In genomic region chr19:31340059-31341025, GRCh38 we compare ENCODE assay signal across 9 cellular contexts. TPM values are rescaled to one million over a fixed set of nuclear protein-coding genes. Genes with fewer than 3 reads are reported as not detected.
DNase-seq lines count a peak whose midpoint lies in the region; ATAC-seq and TF ChIP-seq lines count a peak whose summit lies in the region.
"Had no signal": no experiment of that assay in that cellular context is flagged by ENCODE, and none has a peak within 500 bp of the region (broad histone marks: within the 10 kb centered on the region; RNA-seq: fewer than 3 reads in every experiment).

No MANE protein-coding gene starts in this region.

- peak overlapping the region; percentile 90 for H3K4me3 ChIP-seq in SK-N-MC
- H3K4me3 ChIP-seq in esophagus squamous epithelium, result no peak overlapping the region

- peaks cover 90% of the 10 kb centered on the region for H3K36me3 ChIP-seq in SK-N-MC (ENCODE audit: insufficient read depth, low read length)
- H3K36me3 ChIP-seq in esophagus squamous epithelium, result no peaks in the 10 kb centered on the region

- peaks cover 74% of the 10 kb centered on the region for H3K27me3 Mint-ChIP-seq in activated CD8-positive, alpha-beta memory T cell treated with anti-CD3 and anti-CD28 coated beads, Interleukin-2, amount 10 ng/mL, durations not matched to agents 7 days and 5 days

- peak; percentile 53 for ATAC-seq in activated CD8-positive, alpha-beta memory T cell treated with anti-CD3 and anti-CD28 coated beads, Interleukin-2, amount 10 ng/mL, durations not matched to agents 7 days and 5 days
- peak; percentile 19 for ATAC-seq in stimulated activated effector memory CD8-positive, alpha-beta T cell treated with anti-CD3 and anti-CD28 coated beads, Interleukin-12 subunit alpha, Interleukin-12 subunit beta, amount 100 ng/mL, for 72 hours
- ATAC-seq in GM21576 (IDR thresholded peaks at IDR 0.05; ENCODE audit: unreplicated experiment) (no peak), GM18870 (IDR thresholded peaks at IDR 0.05; ENCODE audit: unreplicated experiment) (no peak)

- no peaks in the 10 kb centered on the region for H3K9me3 ChIP-seq in SK-N-MC (ENCODE audit: low read depth, low read length)
- no peaks in the 10 kb centered on the region for H3K9me3 ChIP-seq in esophagus squamous epithelium

- peak overlapping the region; percentile 46 for H3K9ac ChIP-seq in SK-N-MC (ENCODE audit: insufficient read length)

- peak overlapping the region; percentile 86 for H3K27ac ChIP-seq in SK-N-MC
- peak overlapping the region in 3 of 4 donors; percentile 53 to 74 (median 69) for H3K27ac ChIP-seq in esophagus squamous epithelium

- WGBS in esophagus squamous epithelium, 2 donors, result 7 to 47% methylated on average over 12 to 13 of the region's 14 CpGs

- CTCF ChIA-PET in activated CD8-positive, alpha-beta memory T cell treated with anti-CD3 and anti-CD28 coated beads, Interleukin-2, amount 10 ng/mL, durations not matched to agents 7 days and 5 days (lab: Charles Lee), result interaction anchor here (1.0 to 1.6 kb wide), 2 partner anchors 285 to 554 kb away, joined by 3 to 4 read pairs; no protein-coding TSS in a partner anchor

- no peak for TF ChIP-seq POLR2A in esophagus squamous epithelium (IDR thresholded peaks at IDR 0.05)

- peak overlapping the region; percentile 21 for H3K4me3 Mint-ChIP-seq in activated CD8-positive, alpha-beta memory T cell treated with anti-CD3 and anti-CD28 coated beads, Interleukin-2, amount 10 ng/mL, durations not matched to agents 7 days and 5 days
- H3K4me3 Mint-ChIP-seq in stimulated activated effector memory CD8-positive, alpha-beta T cell treated with anti-CD3 and anti-CD28 coated beads, Interleukin-12 subunit alpha, Interleukin-12 subunit beta, amount 100 ng/mL, for 72 hours, result peak overlapping the region; percentile 23

- intact Hi-C loops in esophagus squamous epithelium (cut with DNase I), result no loop called here

- H3K27ac Mint-ChIP-seq in activated CD8-positive, alpha-beta memory T cell treated with anti-CD3 and anti-CD28 coated beads, Interleukin-2, amount 10 ng/mL, durations not matched to agents 7 days and 5 days, result peak overlapping the region; percentile 63
- H3K27ac Mint-ChIP-seq in stimulated activated effector memory CD8-positive, alpha-beta T cell treated with anti-CD3 and anti-CD28 coated beads, Interleukin-12 subunit alpha, Interleukin-12 subunit beta, amount 100 ng/mL, for 72 hours, result peak overlapping the region; percentile 61

- H3K4me1 ChIP-seq in esophagus squamous epithelium, result peaks cover 6 to 55% (median 25%) of the 10 kb centered on the region in 3 donors

- H3K9me3 Mint-ChIP-seq in activated CD8-positive, alpha-beta memory T cell treated with anti-CD3 and anti-CD28 coated beads, Interleukin-2, amount 10 ng/mL, durations not matched to agents 7 days and 5 days (ENCODE audit: low read depth), result no peaks in the 10 kb centered on the region
- H3K9me3 Mint-ChIP-seq in stimulated activated effector memory CD8-positive, alpha-beta T cell treated with anti-CD3 and anti-CD28 coated beads, Interleukin-12 subunit alpha, Interleukin-12 subunit beta, amount 100 ng/mL, for 72 hours, result no peaks in the 10 kb centered on the region

- H3K4me1 Mint-ChIP-seq in activated CD8-positive, alpha-beta memory T cell treated with anti-CD3 and anti-CD28 coated beads, Interleukin-2, amount 10 ng/mL, durations not matched to agents 7 days and 5 days, result peaks cover 19% of the 10 kb centered on the region
- peaks cover 43% of the 10 kb centered on the region for H3K4me1 Mint-ChIP-seq in stimulated activated effector memory CD8-positive, alpha-beta T cell treated with anti-CD3 and anti-CD28 coated beads, Interleukin-12 subunit alpha, Interleukin-12 subunit beta, amount 100 ng/mL, for 72 hours

- no peaks in the 10 kb centered on the region for H3K27me3 ChIP-seq in esophagus squamous epithelium

- DNase-seq in activated CD8-positive, alpha-beta memory T cell treated with anti-CD3 and anti-CD28 coated beads, Interleukin-2, amount 10 ng/mL, durations not matched to agents 7 days and 5 days, result no peak
- DNase-seq in activated CD8-positive, alpha-beta memory T cell treated with anti-CD3 and anti-CD28 coated beads, Interleukin-2, amount 50 U/mL, for 4 hours, result no peak
- DNase-seq in SK-N-MC (ENCODE audit: low read depth, low spot score), result peak; percentile 86
- DNase-seq in esophagus squamous epithelium (lab: John Stamatoyannopoulos, UW), result no peak
- DNase-seq in stimulated activated effector memory CD8-positive, alpha-beta T cell treated with anti-CD3 and anti-CD28 coated beads, Interleukin-12 subunit alpha, Interleukin-12 subunit beta, amount 100 ng/mL, for 72 hours (ENCODE audit: low spot score in 2 of 2), result no peak
- no peak for DNase-seq in iPS-NIHi11 (ENCODE audit: low spot score)
- DNase-seq: DMS153 had no signal

- no peaks in the 10 kb centered on the region for H3K36me3 Mint-ChIP-seq in activated CD8-positive, alpha-beta memory T cell treated with anti-CD3 and anti-CD28 coated beads, Interleukin-2, amount 10 ng/mL, durations not matched to agents 7 days and 5 days
- peaks cover 6% of the 10 kb centered on the region for H3K36me3 Mint-ChIP-seq in stimulated activated effector memory CD8-positive, alpha-beta T cell treated with anti-CD3 and anti-CD28 coated beads, Interleukin-12 subunit alpha, Interleukin-12 subunit beta, amount 100 ng/mL, for 72 hours

- TF ChIP-seq CTCF in esophagus squamous epithelium (IDR thresholded peaks at IDR 0.05), result no peak

RNA-seq across cellular contexts. Expression of gene TSHZ3, which starts 8.9 kb away (rescaled TPM):
- total RNA-seq in activated CD8-positive, alpha-beta memory T cell treated with anti-CD3 and anti-CD28 coated beads, Interleukin-2, amount 10 ng/mL, durations not matched to agents 7 days and 5 days, result 1 to 10 TPM in 1 of 2 experiments, under 1 TPM in 1; 0.94 to 1.5 TPM
- total RNA-seq in esophagus squamous epithelium, result 1 to 10 TPM in 3 of 4 donors, under 1 TPM in 1; 0.19 to 5.3 (median 1.9) TPM

Comparison
In these comparisons a context has a peak if more than half of its experiments do, and no peak if none do; other contexts are left out.
1. ATAC-seq: peak in activated CD8-positive, alpha-beta memory T cell treated with anti-CD3 and anti-CD28 coated beads, Interleukin-2, amount 10 ng/mL, durations not matched to agents 7 days and 5 days (single experiment) and stimulated activated effector memory CD8-positive, alpha-beta T cell treated with anti-CD3 and anti-CD28 coated beads, Interleukin-12 subunit alpha, Interleukin-12 subunit beta, amount 100 ng/mL, for 72 hours (single experiment); none in GM21576 (single experiment) and GM18870 (single experiment).